ENCODE assay signal across 9 cellular contexts in genomic region chr7:5997210-5997808, GRCh38. TPM values are rescaled to one million over a fixed set of nuclear protein-coding genes. Genes with fewer than 3 reads are reported as not detected.
DNase-seq lines count a peak whose midpoint lies in the region; ATAC-seq and TF ChIP-seq lines count a peak whose summit lies in the region.
"Had no signal": no experiment of that assay in that cellular context is flagged by ENCODE, and none has a peak within 500 bp of the region (broad histone marks: within the 10 kb centered on the region; RNA-seq: fewer than 3 reads in every experiment).

No MANE protein-coding gene starts in this region.

- TF ChIP-seq CTCF in AG10803 (conservative IDR thresholded peaks at IDR 0.05; ENCODE audit: low read length) (peak; percentile 77), GM12875 (IDR thresholded peaks at IDR 0.05; ENCODE audit: borderline replicate concordance, insufficient read depth, low read depth, low read length) (peak; percentile 43; the same call in 1 of the 2 replicates), WI38 (IDR thresholded peaks at IDR 0.05; ENCODE audit: low read depth, low read length) (peak; percentile 60), mucosa of descending colon (IDR thresholded peaks at IDR 0.05) (no peak)

- H3K9me3 ChIP-seq in mucosa of descending colon: no peaks in the 10 kb centered on the region

- H3K4me3 ChIP-seq in AG10803 (ENCODE audit: low read length): no peak overlapping the region
- H3K4me3 ChIP-seq in GM12875 (ENCODE audit: low read depth, low read length): no peak overlapping the region
- no peak overlapping the region for H3K4me3 ChIP-seq in WI38 (ENCODE audit: low read depth, low read length)
- no peak overlapping the region for H3K4me3 ChIP-seq in mucosa of descending colon

- H3K36me3 ChIP-seq in mucosa of descending colon (ENCODE audit: low read depth): no peaks in the 10 kb centered on the region

- H3K4me1 ChIP-seq in mucosa of descending colon (ENCODE audit: low read depth): no peaks in the 10 kb centered on the region

- ATAC-seq in mucosa of descending colon (peak; percentile 78), GM21423 (IDR thresholded peaks at IDR 0.05; ENCODE audit: unreplicated experiment) (no peak), GM21576 (IDR thresholded peaks at IDR 0.05; ENCODE audit: unreplicated experiment) (no peak)

- intact Hi-C loops in mucosa of descending colon (cut with DNase I, micrococcal nuclease): no loop called here

- DNase-seq in AG10803 (ENCODE audit: low read depth) (peak; percentile 70), NCI-H2196 (lab: John Stamatoyannopoulos, UW; ENCODE audit: unreplicated experiment) (peak; percentile 74), epidermal melanocyte (ENCODE audit: insufficient read length, low spot score) (peak; percentile 34), mucosa of descending colon (peak in 1 of 3 donors; percentile 78)

RNA-seq across cellular contexts. Expression of gene PMS2, which starts 11.5 kb away (rescaled TPM):
- 10 to 100 TPM in 2 of 3 donors, 1 to 10 TPM in 1; 9.8 to 12.4 (median 12.1) TPM for total RNA-seq in mucosa of descending colon

RNA-seq across cellular contexts. Expression of gene AIMP2, which starts 11.8 kb away (rescaled TPM):
- total RNA-seq in mucosa of descending colon: 10 to 100 TPM; 29.4 to 47.3 (median 36.7) TPM

RNA-seq across cellular contexts. Expression of gene RSPH10B, which starts 26.8 kb away (rescaled TPM):
- total RNA-seq in mucosa of descending colon: not detected

RNA-seq across cellular contexts. Expression of gene ANKRD61, which starts 33.9 kb away (rescaled TPM):
- total RNA-seq in mucosa of descending colon: not detected
- total RNA-seq: mononuclear cell had no signal
